In the genomic region with DNA sequence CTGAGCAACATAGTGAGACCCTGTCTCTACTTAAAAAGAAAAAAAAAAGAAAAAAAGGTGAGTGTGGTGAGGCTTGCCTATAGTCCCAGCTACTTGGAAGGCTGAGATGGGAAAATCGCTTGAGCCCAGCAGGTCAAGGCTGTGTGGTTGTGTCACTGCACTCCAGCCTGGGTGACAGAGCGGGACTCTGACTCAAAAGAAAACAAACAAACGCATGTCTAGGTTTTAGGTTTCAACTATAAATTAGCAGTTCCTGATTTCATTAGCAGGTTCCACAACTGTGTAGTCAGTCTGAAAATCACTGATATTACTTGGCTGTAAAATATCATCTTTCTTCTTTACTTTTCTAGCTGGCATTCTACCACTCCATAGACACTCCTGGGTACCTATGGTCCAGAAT, we compare ENCODE assay signal across 14 cellular contexts.
DNase-seq lines count a peak whose midpoint lies in the region; ATAC-seq and TF ChIP-seq lines count a peak whose summit lies in the region.
"Had no signal": no experiment of that assay in that cellular context is flagged by ENCODE, and none has a peak within 500 bp of the region (broad histone marks: within the 10 kb centered on the region; RNA-seq: fewer than 3 reads in every experiment).

No MANE protein-coding gene starts in this region.

- DNase-seq in EH (ENCODE audit: low read depth) (peak; percentile 23), Caco-2 (no peak), OCI-M2 (lab: John Stamatoyannopoulos, UW; ENCODE audit: unreplicated experiment) (no peak)
- no peak for DNase-seq in effector CD8-positive, alpha-beta T cell (lab: John Stamatoyannopoulos, UW)
- DNase-seq in stimulated activated naive CD8-positive, alpha-beta T cell treated with anti-CD3 and anti-CD28 coated beads, Interleukin-15, Interleukin-2, amounts not matched to agents 100 U/mL and 50 U/mL, for 24 hours = no peak
- DNase-seq: activated naive CD8-positive, alpha-beta T cell treated with anti-CD3 and anti-CD28 coated beads for 36 hours; Calu3; transverse colon had no signal

- POLR2A ChIA-PET in Caco-2 (lab: Charles Lee) = no interaction called here

- no TSS peak for BruUV-seq in Caco-2 (replicated peaks; lab: Mats Ljungman, UMichigan)

- H3K36me3 Mint-ChIP-seq in Caco-2 (ENCODE audit: insufficient read depth, unreplicated experiment) = no peaks in the 10 kb centered on the region
- H3K36me3 Mint-ChIP-seq: activated naive CD8-positive, alpha-beta T cell treated with anti-CD3 and anti-CD28 coated beads for 36 hours; WTC11 had no signal

- H3K4me3 ChIP-seq in Caco-2 (ENCODE audit: low read depth, low read length) = no peak overlapping the region
- H3K4me3 ChIP-seq: esophagus muscularis mucosa, transverse colon had no signal

- H3K4me1 ChIP-seq in Caco-2 = no peaks in the 10 kb centered on the region
- H3K4me1 ChIP-seq: esophagus muscularis mucosa, transverse colon had no signal

- H3K4me1 Mint-ChIP-seq in Caco-2 (ENCODE audit: low read depth, unreplicated experiment) = no peaks in the 10 kb centered on the region
- H3K4me1 Mint-ChIP-seq: activated naive CD8-positive, alpha-beta T cell treated with anti-CD3 and anti-CD28 coated beads for 36 hours had no signal

- ATAC-seq in GM19324 (IDR thresholded peaks at IDR 0.05; ENCODE audit: low FRiP score, unreplicated experiment) (peak; percentile 77), HG02678 (IDR thresholded peaks at IDR 0.05; ENCODE audit: unreplicated experiment) (peak; percentile 51), HG03442 (IDR thresholded peaks at IDR 0.05; ENCODE audit: unreplicated experiment) (peak; percentile 74)
- ATAC-seq in stimulated activated naive CD8-positive, alpha-beta T cell treated with anti-CD3 and anti-CD28 coated beads, Interleukin-15, Interleukin-2, amounts not matched to agents 100 U/mL and 50 U/mL, for 24 hours = no peak
- ATAC-seq: WTC11 had no signal

- peaks cover 2% of the 10 kb centered on the region for H3K27me3 Mint-ChIP-seq in Caco-2 (ENCODE audit: insufficient read depth, unreplicated experiment)
- H3K27me3 Mint-ChIP-seq: activated naive CD8-positive, alpha-beta T cell treated with anti-CD3 and anti-CD28 coated beads for 36 hours had no signal

- H3K27me3 ChIP-seq in Caco-2 (replicated peaks; ENCODE audit: control insufficient read depth, insufficient read depth, low read length) = no peaks in the 10 kb centered on the region
- H3K27me3 ChIP-seq: esophagus muscularis mucosa, neutrophil, transverse colon had no signal

- no peak for TF ChIP-seq CTCF in Caco-2 (IDR thresholded peaks at IDR 0.05; ENCODE audit: insufficient read depth in 1 of 2, low read depth in 1 of 2, low read length in 1 of 2, severe bottlenecking in 1 of 2, unreplicated experiment in 1 of 2)

- H3K9me3 ChIP-seq in Caco-2 = no peaks in the 10 kb centered on the region
- H3K9me3 ChIP-seq: esophagus muscularis mucosa, neutrophil, transverse colon had no signal

- no peaks in the 10 kb centered on the region for H3K9me3 Mint-ChIP-seq in Caco-2 (ENCODE audit: unreplicated experiment)
- H3K9me3 Mint-ChIP-seq: activated naive CD8-positive, alpha-beta T cell treated with anti-CD3 and anti-CD28 coated beads for 36 hours; WTC11 had no signal

- H3K4me3 Mint-ChIP-seq in Caco-2 (ENCODE audit: unreplicated experiment) = no peak overlapping the region
- H3K4me3 Mint-ChIP-seq: activated naive CD8-positive, alpha-beta T cell treated with anti-CD3 and anti-CD28 coated beads for 36 hours; WTC11 had no signal

- H3K36me3 ChIP-seq in Caco-2 (ENCODE audit: control insufficient read depth, insufficient read depth, low read length) = no peaks in the 10 kb centered on the region
- H3K36me3 ChIP-seq: esophagus muscularis mucosa, neutrophil, transverse colon had no signal

- intact Hi-C loops in Caco-2 (cut with micrococcal nuclease; ENCODE audit: unreplicated experiment) = no loop called here

- CTCF ChIA-PET in Caco-2 (lab: Charles Lee) = interaction anchor here (0.6 kb wide), 1 partner anchor 97 kb away, joined by 4 read pairs; no protein-coding TSS in a partner anchor

- H3K27ac Mint-ChIP-seq in Caco-2 (ENCODE audit: unreplicated experiment) = no peak overlapping the region
- H3K27ac Mint-ChIP-seq: activated naive CD8-positive, alpha-beta T cell treated with anti-CD3 and anti-CD28 coated beads for 36 hours; WTC11 had no signal
